In the genomic region with DNA sequence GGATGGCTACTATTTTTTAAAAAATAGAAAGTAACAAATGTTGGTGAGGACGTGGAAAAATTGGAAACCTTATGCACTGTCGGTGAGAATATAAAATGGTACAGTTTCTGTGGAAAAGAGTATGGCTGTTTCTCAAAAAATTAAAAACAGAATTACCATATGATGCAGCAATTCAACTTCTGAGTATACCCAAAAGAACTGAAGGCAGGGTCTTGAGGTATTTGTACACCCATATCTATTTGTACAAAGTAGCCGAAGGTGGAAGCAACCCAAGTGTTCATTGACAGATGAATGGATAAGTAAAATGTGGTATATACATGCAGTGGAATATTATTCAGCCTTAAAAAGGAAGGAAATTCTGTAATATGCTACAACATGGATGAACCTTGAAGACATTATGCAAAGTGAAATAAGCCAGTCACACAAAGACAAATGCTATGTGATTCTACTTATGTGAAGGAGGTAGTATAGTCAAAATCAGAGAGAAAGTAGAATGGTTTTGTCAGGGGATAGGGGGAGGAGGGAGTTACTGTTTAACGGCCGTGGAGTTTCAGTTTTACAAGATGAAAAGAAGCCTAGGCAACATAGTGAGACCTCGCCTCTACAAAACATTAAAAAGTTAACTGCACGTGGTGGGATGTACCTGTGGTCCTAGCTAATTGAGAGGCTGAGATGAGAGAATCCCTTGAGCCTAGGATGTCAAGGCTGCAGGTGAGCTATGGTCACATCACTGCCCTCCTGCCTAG, we compare ENCODE assay signal across 13 cellular contexts. TPM values are rescaled to one million over a fixed set of nuclear protein-coding genes. Genes with fewer than 3 reads are reported as not detected.
DNase-seq lines count a peak whose midpoint lies in the region; ATAC-seq, FAIRE-seq and TF ChIP-seq lines count a peak whose summit lies in the region.
"Had no signal": no experiment of that assay in that cellular context is flagged by ENCODE, and none has a peak within 500 bp of the region (broad histone marks: within the 10 kb centered on the region; RNA-seq: fewer than 3 reads in every experiment).

No MANE protein-coding gene starts in this region.

- ATAC-seq in GM18909 (IDR thresholded peaks at IDR 0.05; ENCODE audit: poor library complexity, unreplicated experiment) (peak; percentile 93), GM21381 (IDR thresholded peaks at IDR 0.05; ENCODE audit: unreplicated experiment) (peak; percentile 90), HG03025 (IDR thresholded peaks at IDR 0.05; ENCODE audit: low FRiP score, unreplicated experiment) (peak; percentile 49), HG03571 (IDR thresholded peaks at IDR 0.05; ENCODE audit: unreplicated experiment) (peak; percentile 91), GM21528 (IDR thresholded peaks at IDR 0.05; ENCODE audit: low FRiP score, unreplicated experiment) (no peak)
- ATAC-seq: pancreas had no signal

- no peak for FAIRE-seq in frontal cortex (lab: Jason Lieb, UNC)
- FAIRE-seq: pancreas had no signal

- no peak for DNase-seq in frontal cortex (ENCODE audit: low spot score in 2 of 2)
- no peak for DNase-seq in Peyer's patch
- DNase-seq: CD4-positive, alpha-beta T cell; MV-4-11; NCI-H2171 treated with DMSO at 0.1 percent for 48 hours; pancreas had no signal

- no peaks in the 10 kb centered on the region for H3K36me3 ChIP-seq in Peyer's patch
- H3K36me3 ChIP-seq: pancreas had no signal

- no peak for TF ChIP-seq POLR2A in Peyer's patch (IDR thresholded peaks at IDR 0.05)

- no peaks in the 10 kb centered on the region for H3K4me1 ChIP-seq in Peyer's patch
- H3K4me1 ChIP-seq: pancreas, suprapubic skin had no signal

- H3K27ac ChIP-seq in Peyer's patch = no peak overlapping the region
- H3K27ac ChIP-seq: pancreas, skin epidermis, suprapubic skin had no signal

- H3K27me3 ChIP-seq in Peyer's patch = no peaks in the 10 kb centered on the region
- H3K27me3 ChIP-seq: pancreas, suprapubic skin had no signal

- no peaks in the 10 kb centered on the region for H3K9me3 ChIP-seq in Peyer's patch
- H3K9me3 ChIP-seq: pancreas had no signal

- TF ChIP-seq CTCF in Peyer's patch (IDR thresholded peaks at IDR 0.05) = no peak

- no peak overlapping the region for H3K4me3 ChIP-seq in Peyer's patch
- H3K4me3 ChIP-seq: pancreas, skin epidermis, suprapubic skin had no signal

RNA-seq across cellular contexts. Expression of a gene that starts 38.4 kb away (rescaled TPM):
- total RNA-seq in frontal cortex (297 TPM), Peyer's patch (10 to 100 TPM; 37.7 to 82.5 (median 59.4) TPM)
